Comparison of ENCODE assay signal across 1 cellular context in genomic region chr1:119565131-119565772, GRCh38.
TF ChIP-seq lines count a peak whose summit lies in the region.

No MANE protein-coding gene starts in this region.

TF ChIP-seq in HCT116, 20 proteins besides CTCF, POLR2A, EP300 and RAD21 (continued from another document):
- TF ChIP-seq REST (IDR thresholded peaks at IDR 0.05; ENCODE audit: low read depth) = no peak
- TF ChIP-seq TCF7L2 (IDR thresholded peaks at IDR 0.05; ENCODE audit: borderline replicate concordance, extremely low read depth, insufficient read depth, insufficient read length) = no peak
- no peak for TF ChIP-seq POLR2AphosphoS5 (IDR thresholded peaks at IDR 0.05; ENCODE audit: low read depth, low read length)
- TF ChIP-seq ATF3 (IDR thresholded peaks at IDR 0.05) = no peak
- TF ChIP-seq SP1 (IDR thresholded peaks at IDR 0.05; ENCODE audit: low read depth) = peak; percentile 54
- TF ChIP-seq CBX3 (IDR thresholded peaks at IDR 0.05; ENCODE audit: low read depth) = peak; percentile 64; the same call in 1 of the 2 replicates
- TF ChIP-seq FOSL1 (IDR thresholded peaks at IDR 0.05; ENCODE audit: low read depth) = peak; percentile 71
- no peak for TF ChIP-seq ZFX (IDR thresholded peaks at IDR 0.05)
- TF ChIP-seq SRF (IDR thresholded peaks at IDR 0.05; ENCODE audit: low read depth) = no peak
